ENCODE assay signal across 18 cellular contexts in the genomic region with DNA sequence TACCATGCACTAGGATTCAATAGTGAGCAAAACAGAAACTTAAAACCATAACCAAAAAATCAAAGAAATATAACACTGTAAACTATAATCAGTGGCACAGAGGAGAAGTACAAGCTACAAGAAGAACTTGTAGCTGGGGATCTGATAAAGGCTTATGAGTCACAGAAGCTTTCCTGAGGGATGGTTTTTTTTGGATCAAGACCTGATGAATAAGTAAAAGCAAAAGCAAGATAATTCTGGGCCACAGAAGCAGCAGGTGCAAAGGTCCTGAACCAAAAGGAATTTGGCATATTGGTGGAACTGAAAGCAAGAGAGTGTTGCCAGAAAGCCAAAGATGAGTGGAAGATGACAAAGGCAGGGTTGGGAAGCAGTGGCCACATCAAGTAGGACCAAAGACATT. TPM values are rescaled to one million over a fixed set of nuclear protein-coding genes. Genes with fewer than 3 reads are reported as not detected.
DNase-seq lines count a peak whose midpoint lies in the region; ATAC-seq and TF ChIP-seq lines count a peak whose summit lies in the region.
"Had no signal": no experiment of that assay in that cellular context is flagged by ENCODE, and none has a peak within 500 bp of the region (broad histone marks: within the 10 kb centered on the region; RNA-seq: fewer than 3 reads in every experiment).

No MANE protein-coding gene starts in this region.

- peaks cover 9% of the 10 kb centered on the region; the same call in 1 of the 2 replicates for H3K4me1 ChIP-seq in HEK293 (ENCODE audit: control insufficient read depth, insufficient read depth, low read length)
- H3K4me1 ChIP-seq: testis had no signal

- no peak for TF ChIP-seq CTCF in HEK293 (tag by site-specific recombination; IDR thresholded peaks at IDR 0.05)

- POLR2A ChIA-PET in HEK293 (lab: Yijun Ruan, JAX) = no interaction called here

- no peak overlapping the region for H3K4me3 ChIP-seq in HEK293 (ENCODE audit: low read depth, low read length)
- H3K4me3 ChIP-seq: testis had no signal

- no peak overlapping the region for H3K27ac Mint-ChIP-seq in stimulated activated naive B cell treated with anti-CD40 and anti-IgM and Interleukin-4, amounts not matched to agents 10 μg/mL and 1 μg/mL and 100 μg/mL, for 72 hours
- H3K27ac Mint-ChIP-seq: activated naive CD8-positive, alpha-beta T cell treated with anti-CD3 and anti-CD28 coated beads, Interleukin-2, amount 10 ng/mL, durations not matched to agents 7 days and 5 days; CD8-positive, alpha-beta memory T cell had no signal

- no peak for ATAC-seq in HG02981 (IDR thresholded peaks at IDR 0.05; ENCODE audit: unreplicated experiment)
- no peak for ATAC-seq in stimulated activated naive B cell treated with anti-CD40 and anti-IgM and Interleukin-4, amounts not matched to agents 10 μg/mL and 1 μg/mL and 100 μg/mL, for 72 hours (replicated peaks)
- no peak for ATAC-seq in GM21360 (IDR thresholded peaks at IDR 0.05; ENCODE audit: unreplicated experiment)

- CTCF ChIA-PET in HEK293 (lab: Yijun Ruan, JAX) = interaction anchor here (0.6 kb wide), 1 partner anchor 876 kb away, joined by 3 read pairs; no protein-coding TSS in a partner anchor

- H3K27ac ChIP-seq in HEK293 (ENCODE audit: extremely low read depth, low read depth, low read length) = no peak overlapping the region
- H3K27ac ChIP-seq: testis had no signal

- peaks cover 23 to 42% of the 10 kb centered on the region in 2 donors for H3K4me1 Mint-ChIP-seq in stimulated activated naive B cell treated with anti-CD40 and anti-IgM and Interleukin-4, amounts not matched to agents 10 μg/mL and 1 μg/mL and 100 μg/mL, for 72 hours
- H3K4me1 Mint-ChIP-seq: activated naive CD8-positive, alpha-beta T cell treated with anti-CD3 and anti-CD28 coated beads, Interleukin-2, amount 10 ng/mL, durations not matched to agents 7 days and 5 days; CD8-positive, alpha-beta memory T cell had no signal

- DNase-seq in A172 (ENCODE audit: low spot score) (peak; percentile 80), amniotic stem cell (lab: John Stamatoyannopoulos, UW) (peak; percentile 18), fibroblast of peridontal ligament (ENCODE audit: extremely low read depth) (peak; percentile 65), DMS 273 treated with DMSO at 0.1 percent for 48 hours (lab: John Stamatoyannopoulos, UW) (no peak)
- no peak for DNase-seq in stimulated activated naive B cell treated with anti-CD40 and anti-IgM and Interleukin-4, amounts not matched to agents 10 μg/mL and 1 μg/mL and 100 μg/mL, for 72 hours
- DNase-seq: activated CD4-positive, alpha-beta T cell treated with anti-CD3 and anti-CD28 coated beads for 1 hour; activated naive CD8-positive, alpha-beta T cell treated with anti-CD3 and anti-CD28 coated beads, Interleukin-2, amount 10 ng/mL, durations not matched to agents 7 days and 5 days; CD8-positive, alpha-beta memory T cell; DND-41; effector CD8-positive, alpha-beta T cell; hypothalamus; kidney glomerular epithelial cell; NCI-H524; T-helper 9 cell; testis had no signal

- H3K9me3 ChIP-seq in HEK293 (ENCODE audit: control insufficient read depth, insufficient read depth, low read depth, low read length) = no peaks in the 10 kb centered on the region
- H3K9me3 ChIP-seq: testis had no signal

- H3K9me3 Mint-ChIP-seq in stimulated activated naive B cell treated with anti-CD40 and anti-IgM and Interleukin-4, amounts not matched to agents 10 μg/mL and 1 μg/mL and 100 μg/mL, for 72 hours = peaks cover 0 to 4% of the 10 kb centered on the region in 2 donors
- H3K9me3 Mint-ChIP-seq: activated naive CD8-positive, alpha-beta T cell treated with anti-CD3 and anti-CD28 coated beads, Interleukin-2, amount 10 ng/mL, durations not matched to agents 7 days and 5 days; CD8-positive, alpha-beta memory T cell had no signal

- no peak overlapping the region for H3K4me3 Mint-ChIP-seq in stimulated activated naive B cell treated with anti-CD40 and anti-IgM and Interleukin-4, amounts not matched to agents 10 μg/mL and 1 μg/mL and 100 μg/mL, for 72 hours
- H3K4me3 Mint-ChIP-seq: activated naive CD8-positive, alpha-beta T cell treated with anti-CD3 and anti-CD28 coated beads, Interleukin-2, amount 10 ng/mL, durations not matched to agents 7 days and 5 days; CD8-positive, alpha-beta memory T cell had no signal

- H3K36me3 Mint-ChIP-seq in stimulated activated naive B cell treated with anti-CD40 and anti-IgM and Interleukin-4, amounts not matched to agents 10 μg/mL and 1 μg/mL and 100 μg/mL, for 72 hours = peaks cover 4 to 8% of the 10 kb centered on the region in 2 donors
- H3K36me3 Mint-ChIP-seq: activated naive CD8-positive, alpha-beta T cell treated with anti-CD3 and anti-CD28 coated beads, Interleukin-2, amount 10 ng/mL, durations not matched to agents 7 days and 5 days; CD8-positive, alpha-beta memory T cell had no signal

- H3K27me3 Mint-ChIP-seq in stimulated activated naive B cell treated with anti-CD40 and anti-IgM and Interleukin-4, amounts not matched to agents 10 μg/mL and 1 μg/mL and 100 μg/mL, for 72 hours = no peaks in the 10 kb centered on the region

- no peaks in the 10 kb centered on the region for H3K36me3 ChIP-seq in HEK293 (ENCODE audit: control insufficient read depth in 2 of 2, insufficient read depth in 1 of 2, low read length in 2 of 2)

TF ChIP-seq in HEK293, 187 proteins besides CTCF, POLR2A, EP300 and RAD21:
- no peak for TF ChIP-seq ZNF624 (tag by site-specific recombination; IDR thresholded peaks at IDR 0.05)
- no peak for TF ChIP-seq ZNF654 (tag by site-specific recombination; IDR thresholded peaks at IDR 0.05; ENCODE audit: low read depth)
- no peak for TF ChIP-seq ZEB2 (tag by site-specific recombination; IDR thresholded peaks at IDR 0.05)
- no peak for TF ChIP-seq ZNF76 (tag by site-specific recombination; IDR thresholded peaks at IDR 0.05; ENCODE audit: borderline replicate concordance, low read depth)
- TF ChIP-seq REST (tag by site-specific recombination; IDR thresholded peaks at IDR 0.05) = no peak
- peak; percentile 63 for TF ChIP-seq ZNF623 (tag by site-specific recombination; IDR thresholded peaks at IDR 0.05)
- TF ChIP-seq ZNF274 (IDR thresholded peaks at IDR 0.05; ENCODE audit: low read length) = no peak
- no peak for TF ChIP-seq ZNF274 (tag by site-specific recombination; IDR thresholded peaks at IDR 0.05; ENCODE audit: borderline replicate concordance)

RNA-seq across cellular contexts. Expression of gene BET1, which starts 37.4 kb away (rescaled TPM):
- 53.1 and 62.2 TPM in 2 replicates for total RNA-seq in A172 (2014; rRNA removed; shearing (Covaris generic))

Comparison
In these comparisons a context has a peak if more than half of its experiments do, and no peak if none do; other contexts are left out.
1. DNase-seq: peak in A172 (single experiment), amniotic stem cell (single experiment) and fibroblast of peridontal ligament (single experiment); none in DMS 273 treated with DMSO at 0.1 percent for 48 hours (single experiment) and stimulated activated naive B cell treated with anti-CD40 and anti-IgM and Interleukin-4, amounts not matched to agents 10 μg/mL and 1 μg/mL and 100 μg/mL, for 72 hours (single experiment).